Comparison of ENCODE assay signal across 8 cellular contexts in genomic region chr19:19627716-19628498, GRCh38. TPM values are rescaled to one million over a fixed set of nuclear protein-coding genes. Genes with fewer than 3 reads are reported as not detected.
DNase-seq lines count a peak whose midpoint lies in the region; ATAC-seq and TF ChIP-seq lines count a peak whose summit lies in the region.

LPAR2 (minus strand) TSS chr19:19628220; CDS start chr19:19627275, 945 bp downstream.

- peak; percentile 86 for DNase-seq in GM12865 (ENCODE audit: low read depth)
- DNase-seq in activated effector memory CD4-positive, alpha-beta T cell treated with anti-CD3 and anti-CD28 coated beads, Interleukin-2, amount 50 U/mL, for 16 hours = peak; percentile 92
- DNase-seq in heart left ventricle = peak in 1 of 5 donors; percentile 28
- no peak for DNase-seq in skeletal muscle cell (ENCODE audit: low read depth)
- DNase-seq in NK-92 treated with Interleukin-12 subunit alpha and Interleukin-12 subunit beta, amount 100 ng/mL, for 24 hours (lab: John Stamatoyannopoulos, UW) = no peak
- no peak for DNase-seq in SKM-1 (lab: John Stamatoyannopoulos, UW; ENCODE audit: unreplicated experiment)

- peak within 1 kb of the TSS; percentile 80 for H3K27ac ChIP-seq in OCI-LY1 (ENCODE audit: low read depth, low read length, poor library complexity, severe bottlenecking)
- H3K27ac ChIP-seq in heart left ventricle = peak within 1 kb of the TSS in 1 of 12 donors; percentile 58

- 3 to 12% (median 4%) methylated on average over 25 to 84 of the region's 84 CpGs for WGBS in heart left ventricle, 4 donors

- H4K20me1 ChIP-seq in OCI-LY1 (ENCODE audit: insufficient read depth, low read length) = no peaks in the 10 kb centered on the region

- H3K4me2 ChIP-seq in OCI-LY1 (ENCODE audit: low read length) = peak within 1 kb of the TSS; percentile 74

- H3K27me3 ChIP-seq in OCI-LY1 (ENCODE audit: insufficient read depth, low read length) = no peaks in the 10 kb centered on the region
- peaks cover 0 to 27% (median 10%) of the 10 kb centered on the region in 9 donors for H3K27me3 ChIP-seq in heart left ventricle

- TF ChIP-seq CTCF in GM12865 (IDR thresholded peaks at IDR 0.05; ENCODE audit: insufficient read depth, low read depth, low read length, missing control alignments) (peak; percentile 7), OCI-LY1 (IDR thresholded peaks at IDR 0.05; ENCODE audit: low read length) (no peak), heart left ventricle (IDR thresholded peaks at IDR 0.05) (no peak)

- no peaks in the 10 kb centered on the region for H3F3A ChIP-seq in OCI-LY1 (ENCODE audit: insufficient read depth, low read length)

- ATAC-seq in HG02642 (IDR thresholded peaks at IDR 0.05; ENCODE audit: poor library complexity, unreplicated experiment) (peak; percentile 65), heart left ventricle (peak in 3 of 4 donors; percentile 22 to 55 (median 55))

- intact Hi-C loops in heart left ventricle (cut with DNase I) = no loop called here

- no peak for TF ChIP-seq POLR2A in heart left ventricle (IDR thresholded peaks at IDR 0.05)

- H3K79me2 ChIP-seq in OCI-LY1 (ENCODE audit: insufficient read depth, low read length) = no peaks in the 10 kb centered on the region

- H2AFZ ChIP-seq in OCI-LY1 (ENCODE audit: low read length) = no peak within 1 kb of the TSS

- H3K4me3 ChIP-seq in GM12865 (ENCODE audit: low read depth, low read length) = peak within 1 kb of the TSS; percentile 65
- peak within 1 kb of the TSS; percentile 80 for H3K4me3 ChIP-seq in OCI-LY1 (ENCODE audit: low read depth, low read length, poor library complexity, severe bottlenecking)
- peak within 1 kb of the TSS; percentile 20 to 60 (median 46) for H3K4me3 ChIP-seq in heart left ventricle
- peak within 1 kb of the TSS; percentile 38 for H3K4me3 ChIP-seq in skeletal muscle cell (ENCODE audit: low read depth, low read length)

- H3K4me1 ChIP-seq in OCI-LY1 (ENCODE audit: insufficient read depth, low read length, severe bottlenecking) (peaks cover 27% of the 10 kb centered on the region), heart left ventricle (peaks cover 0 to 16% (median 10%) of the 10 kb centered on the region in 12 donors)

- peaks cover 41% of the 10 kb centered on the region for H3K36me3 ChIP-seq in OCI-LY1 (ENCODE audit: insufficient read depth, low read length)
- peaks cover 0 to 33% (median 0%) of the 10 kb centered on the region in 9 donors for H3K36me3 ChIP-seq in heart left ventricle

- H3K9me3 ChIP-seq in OCI-LY1 (ENCODE audit: low read length) = no peaks in the 10 kb centered on the region
- no peaks in the 10 kb centered on the region for H3K9me3 ChIP-seq in heart left ventricle

- no peaks in the 10 kb centered on the region for H3K9me2 ChIP-seq in OCI-LY1 (ENCODE audit: low read depth, low read length)

- H3K9ac ChIP-seq in OCI-LY1 (ENCODE audit: low read length) = peak within 1 kb of the TSS; percentile 87

RNA-seq across cellular contexts. Expression of gene LPAR2, which starts in this region (rescaled TPM):
- 1 to 10 TPM in 2 of 9 donors, under 1 TPM in 6, not detected in 1; 0.24 to 6.1 (median 0.74) TPM for total RNA-seq in heart left ventricle
- polyA plus RNA-seq in heart left ventricle = 1 to 10 TPM in 1 of 2 donors, under 1 TPM in 1; 0.46 to 1.6 TPM

Comparison
In these comparisons a context has a peak if more than half of its experiments do, and no peak if none do; other contexts are left out.
1. DNase-seq: peak in GM12865 (single experiment) and activated effector memory CD4-positive, alpha-beta T cell treated with anti-CD3 and anti-CD28 coated beads, Interleukin-2, amount 50 U/mL, for 16 hours (single experiment); none in skeletal muscle cell (single experiment), NK-92 treated with Interleukin-12 subunit alpha and Interleukin-12 subunit beta, amount 100 ng/mL, for 24 hours (single experiment) and SKM-1 (single experiment).
2. Peak in every context shown above with its lines, with median percentiles within 50 percentile points of each other: H3K4me3 ChIP-seq.